ENCODE assay signal across 23 cellular contexts in the genomic region with DNA sequence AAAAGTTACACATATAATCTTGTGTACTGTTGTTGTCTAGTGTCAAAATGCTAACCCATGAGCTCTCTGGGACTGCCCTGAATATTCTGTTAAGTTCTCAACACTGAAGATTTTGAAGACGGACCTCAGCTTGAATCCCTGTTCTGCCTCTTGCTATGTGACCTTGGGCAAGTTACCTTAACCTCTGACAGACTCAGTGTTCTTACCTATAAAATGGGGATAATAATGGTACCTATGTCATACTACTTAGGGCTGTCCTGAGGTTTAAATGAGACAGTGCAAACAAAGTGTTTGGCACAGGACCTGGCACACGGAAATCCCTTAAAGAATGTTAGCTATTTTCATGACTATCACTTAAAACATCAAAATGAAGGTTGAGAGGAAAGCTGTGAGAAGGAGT. TPM values are rescaled to one million over a fixed set of nuclear protein-coding genes. Genes with fewer than 3 reads are reported as not detected.
DNase-seq lines count a peak whose midpoint lies in the region; ATAC-seq, FAIRE-seq and TF ChIP-seq lines count a peak whose summit lies in the region.
"Had no signal": no experiment of that assay in that cellular context is flagged by ENCODE, and none has a peak within 500 bp of the region (broad histone marks: within the 10 kb centered on the region; RNA-seq: fewer than 3 reads in every experiment).

No MANE protein-coding gene starts in this region.

- CTCF ChIA-PET in K562 (lab: Yijun Ruan, JAX; ENCODE audit: low intra/inter-chr PET ratio) = no interaction called here
- CTCF ChIA-PET in Caco-2 (lab: Charles Lee) = interaction anchor here (0.6 kb wide), 1 partner anchor 21 kb away, joined by 4 read pairs; no protein-coding TSS in a partner anchor

- H3K27ac ChIP-seq in K562 (ENCODE audit: extremely low read depth, low read depth, low read length) (no peak overlapping the region), rectal smooth muscle tissue (ENCODE audit: low read depth, low read length) (peak overlapping the region; percentile 10)
- H3K27ac ChIP-seq: BLaER1 treated with 17β-estradiol and CSF1 and Interleukin-3, amounts not matched to agents 10 nM and 100 nM had no signal

- H3K79me2 ChIP-seq in K562 (ENCODE audit: control insufficient read depth, insufficient read depth, low read length) = no peaks in the 10 kb centered on the region

- no peak for TF ChIP-seq CTCF in GM10266 (IDR thresholded peaks at IDR 0.05; ENCODE audit: control insufficient read depth, insufficient read depth, low read depth, missing control alignments)
- TF ChIP-seq CTCF in K562 (IDR thresholded peaks at IDR 0.05 in 2 of 3, conservative IDR thresholded peaks at IDR 0.05 in 1 of 3; ENCODE audit: insufficient read depth in 2 of 3, low read depth in 1 of 3, low read length in 3 of 3) = no peak
- no peak for TF ChIP-seq CTCF in Caco-2 (IDR thresholded peaks at IDR 0.05; ENCODE audit: insufficient read depth in 1 of 2, low read depth in 1 of 2, low read length in 1 of 2, severe bottlenecking in 1 of 2, unreplicated experiment in 1 of 2)

- H3K4me3 Mint-ChIP-seq in Caco-2 (ENCODE audit: unreplicated experiment) = no peak overlapping the region
- H3K4me3 Mint-ChIP-seq: B cell; CD4-positive, alpha-beta T cell; CD8-positive, alpha-beta T cell had no signal

- no peaks in the 10 kb centered on the region for H3K9me3 Mint-ChIP-seq in Caco-2 (ENCODE audit: unreplicated experiment)
- H3K9me3 Mint-ChIP-seq: CD4-positive, alpha-beta T cell; CD8-positive, alpha-beta T cell had no signal

- no peak for TF ChIP-seq EP300 in K562 (IDR thresholded peaks at IDR 0.05; ENCODE audit: low read length)

- H3K9ac ChIP-seq in K562 (ENCODE audit: insufficient read depth in 1 of 2, low read depth in 2 of 2, low read length in 2 of 2) (no peak overlapping the region), rectal smooth muscle tissue (ENCODE audit: low read length) (no peak overlapping the region)
- H3K9ac ChIP-seq: BLaER1 treated with 17β-estradiol and CSF1 and Interleukin-3, amounts not matched to agents 10 nM and 100 nM had no signal

- intact Hi-C loops in K562 (cut with micrococcal nuclease) (no loop called here), Caco-2 (cut with micrococcal nuclease; ENCODE audit: unreplicated experiment) (no loop called here)

- H3K4me3 ChIP-seq in K562 (no peak overlapping the region), rectal smooth muscle tissue (ENCODE audit: low read length) (no peak overlapping the region), Caco-2 (ENCODE audit: low read depth, low read length) (no peak overlapping the region)
- H3K4me3 ChIP-seq: BLaER1 treated with 17β-estradiol and CSF1 and Interleukin-3, amounts not matched to agents 10 nM and 100 nM had no signal

- DNase-seq in GM10266 (ENCODE audit: extremely low spot score) (peak; percentile 4), K562 (ENCODE audit: extremely low read depth in 1 of 4, low spot score in 3 of 4) (no peak), Caco-2 (no peak)
- DNase-seq: 8988T; AML-193; CD4-positive, alpha-beta T cell; CD8-positive, alpha-beta T cell; DMS 273 treated with DMSO at 0.1 percent for 48 hours; DMS153; DMS53; DMS79; DND-41; EL; GDM1 had no signal

- H3K9me3 ChIP-seq in K562 (replicated peaks; ENCODE audit: control insufficient read depth, insufficient read depth, low read depth, low read length) (no peaks in the 10 kb centered on the region), Caco-2 (no peaks in the 10 kb centered on the region)
- H3K9me3 ChIP-seq: BLaER1 treated with 17β-estradiol and CSF1 and Interleukin-3, amounts not matched to agents 10 nM and 100 nM had no signal

- peaks cover 16% of the 10 kb centered on the region for H3K36me3 Mint-ChIP-seq in Caco-2 (ENCODE audit: insufficient read depth, unreplicated experiment)

- H4K20me1 ChIP-seq in K562 (replicated peaks; ENCODE audit: control insufficient read depth, insufficient read depth, low read length) = no peaks in the 10 kb centered on the region
- H4K20me1 ChIP-seq: BLaER1 treated with 17β-estradiol and CSF1 and Interleukin-3, amounts not matched to agents 10 nM and 100 nM had no signal

- POLR2A ChIA-PET in K562 (lab: Yijun Ruan, JAX) = no interaction called here
- POLR2A ChIA-PET in Caco-2 (lab: Charles Lee) = no interaction called here

- TF ChIP-seq RAD21 in K562 (CRISPR knock-in tag; conservative IDR thresholded peaks at IDR 0.05 in 1 of 2, IDR thresholded peaks at IDR 0.05 in 1 of 2) = no peak

- ATAC-seq in K562 (no peak), GM19463 (IDR thresholded peaks at IDR 0.05; ENCODE audit: unreplicated experiment) (no peak)
- ATAC-seq: CD8-positive, alpha-beta T cell had no signal

- H3K27me3 ChIP-seq in K562 (ENCODE audit: control insufficient read depth in 2 of 2, insufficient read depth in 2 of 2, low read length in 2 of 2) (no peaks in the 10 kb centered on the region), rectal smooth muscle tissue (ENCODE audit: control insufficient read depth, insufficient read depth, low read length) (no peaks in the 10 kb centered on the region), Caco-2 (replicated peaks; ENCODE audit: control insufficient read depth, insufficient read depth, low read length) (no peaks in the 10 kb centered on the region)
- H3K27me3 ChIP-seq: BLaER1 treated with 17β-estradiol and CSF1 and Interleukin-3, amounts not matched to agents 10 nM and 100 nM had no signal

- H3K9me1 ChIP-seq in K562 (ENCODE audit: control insufficient read depth, insufficient read depth, low read length) = no peaks in the 10 kb centered on the region

- H3K36me3 ChIP-seq in K562 (ENCODE audit: control insufficient read depth, insufficient read depth, low read length) (peaks cover 21% of the 10 kb centered on the region; the same call in 1 of the 3 replicates), rectal smooth muscle tissue (ENCODE audit: control insufficient read depth, insufficient read depth, low read length) (peaks cover 8% of the 10 kb centered on the region), Caco-2 (ENCODE audit: control insufficient read depth, insufficient read depth, low read length) (no peaks in the 10 kb centered on the region)

- no peaks in the 10 kb centered on the region for H3K27me3 Mint-ChIP-seq in Caco-2 (ENCODE audit: insufficient read depth, unreplicated experiment)
- H3K27me3 Mint-ChIP-seq: B cell; CD4-positive, alpha-beta T cell had no signal

- WGBS in K562 (ENCODE audit: insufficient coverage, low coverage, missing lambda C conversion rate) = 51% methylated on average over 2 of the region's 2 CpGs

- H3K4me2 ChIP-seq in K562 (ENCODE audit: insufficient read depth, low read length) = no peak overlapping the region
- H3K4me2 ChIP-seq: BLaER1 treated with 17β-estradiol and CSF1 and Interleukin-3, amounts not matched to agents 10 nM and 100 nM had no signal

- in situ Hi-C loops in K562 (cut with MboI) = no loop called here

- no peak overlapping the region for H2AFZ ChIP-seq in K562 (ENCODE audit: low read depth, low read length)

- TF ChIP-seq POLR2A in K562 (conservative IDR thresholded peaks at IDR 0.05) = no peak

- no peak overlapping the region for H3K27ac Mint-ChIP-seq in Caco-2 (ENCODE audit: unreplicated experiment)
- H3K27ac Mint-ChIP-seq: B cell; CD4-positive, alpha-beta T cell; CD8-positive, alpha-beta T cell had no signal

- no peak for FAIRE-seq in K562 (lab: Jason Lieb, UNC)
- FAIRE-seq: A204.1, GM12891, GM19239 had no signal

- H3K4me1 ChIP-seq in K562 (replicated peaks in 1 of 2; ENCODE audit: control insufficient read depth in 2 of 2, insufficient read depth in 2 of 2, low read length in 2 of 2) = no peaks in the 10 kb centered on the region
- H3K4me1 ChIP-seq in rectal smooth muscle tissue (ENCODE audit: control insufficient read depth, insufficient read depth, low read length) = peaks cover 13% of the 10 kb centered on the region
- peaks cover 21% of the 10 kb centered on the region for H3K4me1 ChIP-seq in Caco-2

- BruUV-seq in K562 (replicated peaks; lab: Mats Ljungman, UMichigan) = no TSS peak
- BruUV-seq in Caco-2 (replicated peaks; lab: Mats Ljungman, UMichigan) = no TSS peak

- peaks cover 16% of the 10 kb centered on the region for H3K4me1 Mint-ChIP-seq in Caco-2 (ENCODE audit: low read depth, unreplicated experiment)
- H3K4me1 Mint-ChIP-seq: B cell had no signal

RNA-seq across cellular contexts. Expression of gene TMEM218, which starts 11.3 kb away (rescaled TPM):
- total RNA-seq in K562 (2011; cell fraction: chromatin; rRNA removed; ENCODE audit: low replicate concordance) = 14.9 and 15.6 TPM in 2 replicates
- total RNA-seq in K562 (2011; cell fraction: nucleolus; rRNA removed) = 11.4 and 16.0 TPM in 2 replicates
- total RNA-seq in K562 (2011; cell fraction: nucleoplasm; rRNA removed) = 20.0 and 24.9 TPM in 2 replicates
- total RNA-seq in K562 (2014; rRNA removed) (13.4 and 19.4 TPM in 2 replicates), K562 (2014; rRNA removed; fragmentation: Illumina TruSeq; extraction: Trizol) (26.9 and 28.7 TPM in 2 replicates), K562 (2015; rRNA removed; fragmentation: Illumina TruSeq; extraction: Trizol) (21.7 and 25.4 TPM in 2 replicates), K562 (2021) (15.9 and 17.2 TPM in 2 replicates), Caco-2 (2022) (15.5 and 20.3 TPM in 2 replicates)
- polyA plus RNA-seq in K562 (2011; rRNA removed) (17.5 and 32.2 TPM in 2 replicates), K562 (2014; fragmentation: Illumina TruSeq; extraction: Trizol) (25.4 and 30.5 TPM in 2 replicates), K562 (2014; fragmentation: Nextera tagmentation; extraction: Ambion mirVana) (10 to 100 TPM; 24.8 to 25.1 TPM), K562 (2014; rRNA removed) (24.7 and 26.6 TPM in 2 replicates)
- polyA plus RNA-seq in K562 (2011; cell fraction: cytosol; rRNA removed) = 17.6 and 22.3 TPM in 2 replicates
- polyA plus RNA-seq in K562 (2011; cell fraction: nucleus; rRNA removed) = 36.4 and 50.8 TPM in 2 replicates
- 23.1 and 29.3 TPM in 2 replicates for polyA plus RNA-seq in K562 (2012)
- polyA minus RNA-seq in K562 (2011; rRNA and poly(A)+ RNA removed) = 8.5 and 11.0 TPM in 2 replicates
- polyA minus RNA-seq in K562 (2011; cell fraction: cytosol; rRNA and poly(A)+ RNA removed) = 4.2 and 6.5 TPM in 2 replicates
- 11.8 and 13.7 TPM in 2 replicates for polyA minus RNA-seq in K562 (2011; cell fraction: nucleus; rRNA and poly(A)+ RNA removed)

RNA-seq across cellular contexts. Expression of gene SLC37A2, which starts 37.0 kb away (rescaled TPM):
- 2.5 and 4.6 TPM in 2 replicates for total RNA-seq in K562 (2011; cell fraction: chromatin; rRNA removed; ENCODE audit: low replicate concordance)
- 2.1 and 2.3 TPM in 2 replicates for total RNA-seq in K562 (2011; cell fraction: nucleolus; rRNA removed)
- 2.1 and 2.3 TPM in 2 replicates for total RNA-seq in K562 (2011; cell fraction: nucleoplasm; rRNA removed)
- total RNA-seq in K562 (2014; rRNA removed) = 0.27 and 0.57 TPM in 2 replicates
- total RNA-seq in K562 (2014; rRNA removed; fragmentation: Illumina TruSeq; extraction: Trizol) = 0.45 and 0.47 TPM in 2 replicates
- total RNA-seq in K562 (2015; rRNA removed; fragmentation: Illumina TruSeq; extraction: Trizol) = 0.53 and 0.72 TPM in 2 replicates
- total RNA-seq in K562 (2021) = 0.58 and 0.71 TPM in 2 replicates
- polyA plus RNA-seq in K562 (2011; rRNA removed) = 0.70 and 0.96 TPM in 2 replicates
- polyA plus RNA-seq in K562 (2011; cell fraction: cytosol; rRNA removed) = 0.50 and 1.1 TPM in 2 replicates
- 4.2 and 6.1 TPM in 2 replicates for polyA plus RNA-seq in K562 (2011; cell fraction: nucleus; rRNA removed)
- 0.62 and 1.8 TPM in 2 replicates for polyA plus RNA-seq in K562 (2012)
- polyA plus RNA-seq in K562 (2014; fragmentation: Illumina TruSeq; extraction: Trizol) = 0.40 and 0.52 TPM in 2 replicates
- polyA plus RNA-seq in K562 (2014; fragmentation: Nextera tagmentation; extraction: Ambion mirVana) = under 1 TPM; 0.01 to 0.11 TPM
- 1.0 and 1.2 TPM in 2 replicates for polyA plus RNA-seq in K562 (2014; rRNA removed)
- polyA minus RNA-seq in K562 (2011; rRNA and poly(A)+ RNA removed) = 0.42 and 1.4 TPM in 2 replicates
- polyA minus RNA-seq in K562 (2011; cell fraction: cytosol; rRNA and poly(A)+ RNA removed) = not detected in 2 replicates
- 1.9 and 2.2 TPM in 2 replicates for polyA minus RNA-seq in K562 (2011; cell fraction: nucleus; rRNA and poly(A)+ RNA removed)
- total RNA-seq in Caco-2 (2022) = 11.4 and 13.8 TPM in 2 replicates
- total RNA-seq: A673, G401 had no signal
